26 cellular contexts compared by ENCODE assay signal in genomic region chr12:10957741-10958140, GRCh38. TPM values are rescaled to one million over a fixed set of nuclear protein-coding genes. Genes with fewer than 3 reads are reported as not detected.
"Had no signal": no experiment of that assay in that cellular context is flagged by ENCODE, and none has a peak within 500 bp of the region (broad histone marks: within the 10 kb centered on the region; RNA-seq: fewer than 3 reads in every experiment).

No MANE protein-coding gene starts in this region.

- H3K4me3 Mint-ChIP-seq: activated CD8-positive, alpha-beta T cell treated with anti-CD3 and anti-CD28 coated beads, Interleukin-2, amount 10 ng/mL, durations not matched to agents 7 days and 5 days; immature natural killer cell; natural killer cell had no signal

- H3K27me3 ChIP-seq: cardiac muscle cell, foreskin keratinocyte, hepatocyte, left lung, spleen, upper lobe of right lung had no signal

- H3K4me3 ChIP-seq: cardiac muscle cell, hepatocyte, left lung, lung, spleen, upper lobe of right lung had no signal

- H3K27ac Mint-ChIP-seq: activated CD8-positive, alpha-beta T cell treated with anti-CD3 and anti-CD28 coated beads, Interleukin-2, amount 10 ng/mL, durations not matched to agents 7 days and 5 days; activated naive CD4-positive, alpha-beta T cell treated with anti-CD3 and anti-CD28 coated beads, Interleukin-2, amount 50 U/mL, for 72 hours; immature natural killer cell; natural killer cell; progenitor cell of endocrine pancreas had no signal

- H3K4me1 ChIP-seq: foreskin keratinocyte, left lung, upper lobe of right lung had no signal

- H3K27ac ChIP-seq: cardiac muscle cell, foreskin keratinocyte, hepatocyte, left lung, spleen, upper lobe of right lung had no signal

- H3K36me3 Mint-ChIP-seq: natural killer cell had no signal

- DNase-seq: activated CD4-positive, alpha-beta T cell treated with anti-CD3 and anti-CD28 coated beads for 1 hour; activated CD4-positive, alpha-beta T cell treated with anti-CD3 and anti-CD28 coated beads, Interleukin-2, amount 50 U/mL, for 1 hour; activated CD8-positive, alpha-beta T cell treated with anti-CD3 and anti-CD28 coated beads, Interleukin-2, amount 10 ng/mL, durations not matched to agents 7 days and 5 days; aorta; glutamatergic neuron; immature natural killer cell; kidney glomerular epithelial cell; left lung; midbrain; natural killer cell; retina; spleen; stimulated activated CD4-positive, alpha-beta T cell treated with anti-CD3 and anti-CD28 coated beads, Interleukin-4, amount 100 ng/mL, for 1 hour; stimulated activated naive CD4-positive, alpha-beta T cell; T-helper 9 cell; upper lobe of right lung had no signal

- H3K36me3 ChIP-seq: cardiac muscle cell, left lung, spleen, upper lobe of right lung had no signal

- H3K4me2 ChIP-seq: hepatocyte had no signal

- H3K27me3 Mint-ChIP-seq: progenitor cell of endocrine pancreas had no signal

RNA-seq across cellular contexts. Expression of gene PRH2, which starts 28.7 kb away (rescaled TPM):
- total RNA-seq: activated CD8-positive, alpha-beta T cell treated with anti-CD3 and anti-CD28 coated beads, Interleukin-2, amount 10 ng/mL, durations not matched to agents 7 days and 5 days; activated naive CD4-positive, alpha-beta T cell treated with anti-CD3 and anti-CD28 coated beads, Interleukin-2, amount 50 U/mL, for 72 hours; aorta; cardiac muscle cell; epithelial cell of proximal tubule; foreskin keratinocyte; hepatocyte; left lung; lung; progenitor cell of endocrine pancreas; spleen; T-helper 1 cell treated with Interleukin-12 subunit alpha and Interleukin-12 subunit beta and Interleukin-4 antibody, amounts not matched to agents 30 ng/mL and 1 ng/mL, for 36 hours; upper lobe of right lung had no signal
- polyA plus RNA-seq: adipose tissue, foreskin keratinocyte, hepatocyte, immature natural killer cell had no signal

RNA-seq across cellular contexts. Expression of gene TAS2R50, which starts 29.0 kb away (rescaled TPM):
- total RNA-seq: epithelial cell of proximal tubule had no signal
- polyA plus RNA-seq: aorta, foreskin keratinocyte, hepatocyte, immature natural killer cell, thymus had no signal

RNA-seq across cellular contexts. Expression of gene TAS2R13, which starts 48.4 kb away (rescaled TPM):
- polyA plus RNA-seq: adipose tissue, aorta, cardiac muscle cell, foreskin keratinocyte, hepatocyte, immature natural killer cell, lung had no signal
